ENCODE assay signal across 24 cellular contexts in the genomic region with DNA sequence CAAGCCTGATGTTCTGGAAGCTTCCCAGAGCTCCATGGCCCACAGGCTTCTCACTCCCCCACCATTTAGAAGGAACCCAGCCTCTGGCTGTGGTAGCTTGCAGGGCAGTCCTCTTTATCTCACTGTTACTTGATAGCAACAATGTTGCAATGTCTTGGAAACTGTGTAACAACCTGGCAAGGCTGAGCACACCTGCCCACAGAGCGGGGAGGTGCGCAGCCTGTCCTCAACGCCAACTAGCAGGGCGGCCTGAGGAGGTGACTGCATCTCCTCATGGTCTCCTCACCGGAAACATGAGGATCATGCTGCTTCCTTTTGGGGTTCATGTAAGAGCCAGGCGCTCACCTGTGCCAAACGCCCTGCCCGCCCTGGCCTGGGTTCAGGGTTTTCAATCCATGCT. TPM values are rescaled to one million over a fixed set of nuclear protein-coding genes. Genes with fewer than 3 reads are reported as not detected.
DNase-seq lines count a peak whose midpoint lies in the region; ATAC-seq lines count a peak whose summit lies in the region.
"Had no signal": no experiment of that assay in that cellular context is flagged by ENCODE, and none has a peak within 500 bp of the region (broad histone marks: within the 10 kb centered on the region; RNA-seq: fewer than 3 reads in every experiment).

No MANE protein-coding gene starts in this region.

- no peak overlapping the region for H3K4me3 Mint-ChIP-seq in activated T-helper 17 cell treated with anti-CD3 and anti-CD28 coated beads, Interleukin-2, amount 50 U/mL, for 72 hours
- no peak overlapping the region for H3K4me3 Mint-ChIP-seq in stimulated activated memory B cell treated with anti-CD40 and anti-IgM and Interleukin-4, amounts not matched to agents 10 μg/mL and 1 μg/mL and 100 μg/mL, for 72 hours

- H3K36me3 Mint-ChIP-seq in activated T-helper 17 cell treated with anti-CD3 and anti-CD28 coated beads, Interleukin-2, amount 50 U/mL, for 72 hours (ENCODE audit: low read depth): no peaks in the 10 kb centered on the region
- no peaks in the 10 kb centered on the region for H3K36me3 Mint-ChIP-seq in stimulated activated memory B cell treated with anti-CD40 and anti-IgM and Interleukin-4, amounts not matched to agents 10 μg/mL and 1 μg/mL and 100 μg/mL, for 72 hours
- H3K36me3 Mint-ChIP-seq: CD8-positive, alpha-beta memory T cell had no signal

- peak overlapping the region; percentile 58 for H3K27ac Mint-ChIP-seq in activated T-helper 17 cell treated with anti-CD3 and anti-CD28 coated beads, Interleukin-2, amount 50 U/mL, for 72 hours
- H3K27ac Mint-ChIP-seq in stimulated activated memory B cell treated with anti-CD40 and anti-IgM and Interleukin-4, amounts not matched to agents 10 μg/mL and 1 μg/mL and 100 μg/mL, for 72 hours: no peak overlapping the region

- intact Hi-C loops in posterior vena cava (cut with DNase I): no loop called here

- H3K9me3 Mint-ChIP-seq in activated T-helper 17 cell treated with anti-CD3 and anti-CD28 coated beads, Interleukin-2, amount 50 U/mL, for 72 hours: no peaks in the 10 kb centered on the region
- H3K9me3 Mint-ChIP-seq in stimulated activated memory B cell treated with anti-CD40 and anti-IgM and Interleukin-4, amounts not matched to agents 10 μg/mL and 1 μg/mL and 100 μg/mL, for 72 hours: peaks cover 3% of the 10 kb centered on the region
- H3K9me3 Mint-ChIP-seq: CD8-positive, alpha-beta memory T cell had no signal

- DNase-seq in left lobe of liver (ENCODE audit: low spot score): peak; percentile 86
- DNase-seq in posterior vena cava (ENCODE audit: low spot score): peak; percentile 38
- DNase-seq in GM19240 (ENCODE audit: insufficient read length, low spot score): no peak
- DNase-seq: C1 segment of cervical spinal cord; CD8-positive, alpha-beta memory T cell; DMS 273 treated with DMSO at 0.1 percent for 48 hours; DMS79; EL; GDM1; Karpas-422; NCI-H1105 treated with DMSO at 0.1 percent for 48 hours; NCI-H146; NCI-H1930; NCI-H2107; NCI-H2227 treated with DMSO at 0.1 percent for 48 hours; NCI-H526 treated with DMSO at 0.1 percent for 48 hours; OCI-M1; SIG-M5 had no signal

- peaks cover 10% of the 10 kb centered on the region for H3K4me1 Mint-ChIP-seq in activated T-helper 17 cell treated with anti-CD3 and anti-CD28 coated beads, Interleukin-2, amount 50 U/mL, for 72 hours
- peaks cover 6% of the 10 kb centered on the region for H3K4me1 Mint-ChIP-seq in stimulated activated memory B cell treated with anti-CD40 and anti-IgM and Interleukin-4, amounts not matched to agents 10 μg/mL and 1 μg/mL and 100 μg/mL, for 72 hours
- H3K4me1 Mint-ChIP-seq: CD8-positive, alpha-beta memory T cell had no signal

- H3K27me3 Mint-ChIP-seq in activated T-helper 17 cell treated with anti-CD3 and anti-CD28 coated beads, Interleukin-2, amount 50 U/mL, for 72 hours: peaks cover 21% of the 10 kb centered on the region
- peaks cover 55% of the 10 kb centered on the region for H3K27me3 Mint-ChIP-seq in stimulated activated memory B cell treated with anti-CD40 and anti-IgM and Interleukin-4, amounts not matched to agents 10 μg/mL and 1 μg/mL and 100 μg/mL, for 72 hours

- no peak for ATAC-seq in activated T-helper 17 cell treated with anti-CD3 and anti-CD28 coated beads, Interleukin-2, amount 50 U/mL, for 72 hours (replicated peaks)
- peak; percentile 58 for ATAC-seq in left lobe of liver
- no peak for ATAC-seq in GM21360 (IDR thresholded peaks at IDR 0.05; ENCODE audit: unreplicated experiment)
- no peak for ATAC-seq in stimulated activated memory B cell treated with anti-CD40 and anti-IgM and Interleukin-4, amounts not matched to agents 10 μg/mL and 1 μg/mL and 100 μg/mL, for 72 hours
- ATAC-seq in HG02763 (IDR thresholded peaks at IDR 0.05; ENCODE audit: unreplicated experiment): no peak
- ATAC-seq: GM12878, HCT116 had no signal

RNA-seq across cellular contexts. Expression of a gene that starts 43.7 kb away (rescaled TPM):
- total RNA-seq in activated T-helper 17 cell treated with anti-CD3 and anti-CD28 coated beads, Interleukin-2, amount 50 U/mL, for 72 hours: 100 to 1,000 TPM; 140 to 216 TPM
- total RNA-seq in left lobe of liver: 208 TPM
- total RNA-seq in posterior vena cava: 10 to 100 TPM; 25.2 to 27.3 TPM
